ENCODE assay signal across 17 cellular contexts in the genomic region with DNA sequence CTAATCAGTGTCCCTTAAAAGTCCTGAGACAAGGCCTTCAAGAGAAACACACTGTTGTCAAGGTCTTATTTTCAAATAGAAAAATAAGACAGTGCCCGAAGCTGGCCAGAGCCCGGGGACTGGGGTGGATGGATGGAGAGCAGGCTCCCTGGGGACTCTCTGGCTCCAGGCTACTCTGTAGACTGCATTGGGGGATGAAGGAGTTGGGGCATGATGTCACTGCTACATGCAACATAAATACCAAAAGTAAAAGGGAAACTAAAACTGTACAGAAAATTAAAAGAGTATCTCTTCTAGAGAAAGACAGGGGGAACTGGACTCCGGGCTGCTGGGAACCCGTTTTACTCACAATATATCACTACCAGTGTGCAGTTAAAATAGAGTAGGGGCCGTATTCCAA.
DNase-seq lines count a peak whose midpoint lies in the region; ATAC-seq and TF ChIP-seq lines count a peak whose summit lies in the region.
"Had no signal": no experiment of that assay in that cellular context is flagged by ENCODE, and none has a peak within 500 bp of the region (broad histone marks: within the 10 kb centered on the region; RNA-seq: fewer than 3 reads in every experiment).

No MANE protein-coding gene starts in this region.

- H3K9me3 Mint-ChIP-seq in activated T-cell treated with anti-CD3 and anti-CD28 coated beads, Interleukin-2, amount 50 U/mL, for 72 hours, result no peaks in the 10 kb centered on the region
- H3K9me3 Mint-ChIP-seq: activated T-cell treated with anti-CD3 and anti-CD28 coated beads, Interleukin-2, amount 50 U/mL, for 24 hours; type B pancreatic cell had no signal

- peaks cover 8% of the 10 kb centered on the region for H3K4me1 Mint-ChIP-seq in activated T-cell treated with anti-CD3 and anti-CD28 coated beads, Interleukin-2, amount 50 U/mL, for 72 hours (ENCODE audit: low read depth)

- H3K27me3 ChIP-seq in HAP-1 (ENCODE audit: low read depth) (no peaks in the 10 kb centered on the region), Peyer's patch (no peaks in the 10 kb centered on the region)
- H3K27me3 ChIP-seq: brain microvascular endothelial cell had no signal

- in situ Hi-C loops in HAP-1 (cut with MboI; ENCODE audit: low sequenced_read_pairs), result no loop called here

- H3K4me1 ChIP-seq in HAP-1 (peaks cover 4% of the 10 kb centered on the region; the same call in 1 of the 2 replicates), Peyer's patch (no peaks in the 10 kb centered on the region)

- H3K4me3 ChIP-seq in HAP-1 (no peak overlapping the region), Peyer's patch (no peak overlapping the region)

- H3K27ac ChIP-seq in Peyer's patch, result no peak overlapping the region
- H3K27ac ChIP-seq: brain microvascular endothelial cell had no signal

- H3K9me3 ChIP-seq in HAP-1 (no peaks in the 10 kb centered on the region), Peyer's patch (no peaks in the 10 kb centered on the region)

- no peak for TF ChIP-seq POLR2A in Peyer's patch (IDR thresholded peaks at IDR 0.05)

- H3K36me3 ChIP-seq in HAP-1 (replicated peaks), result no peaks in the 10 kb centered on the region
- H3K36me3 ChIP-seq in Peyer's patch, result no peaks in the 10 kb centered on the region
- H3K36me3 ChIP-seq: brain microvascular endothelial cell had no signal

- H3K36me3 Mint-ChIP-seq in activated T-cell treated with anti-CD3 and anti-CD28 coated beads, Interleukin-2, amount 50 U/mL, for 72 hours (ENCODE audit: insufficient read depth in 2 of 2), result no peaks in the 10 kb centered on the region

- peak overlapping the region; percentile 77 for H3K27ac Mint-ChIP-seq in activated T-cell treated with anti-CD3 and anti-CD28 coated beads, Interleukin-2, amount 50 U/mL, for 72 hours
- H3K27ac Mint-ChIP-seq: type B pancreatic cell had no signal

- ATAC-seq in activated T-cell treated with anti-CD3 and anti-CD28 coated beads, Interleukin-2, amount 50 U/mL, for 72 hours (replicated peaks in 1 of 2), result peak in 1 of 2 donors; percentile 43
- ATAC-seq in HG02571 (IDR thresholded peaks at IDR 0.05; ENCODE audit: unreplicated experiment) (peak; percentile 85), HG03378 (IDR thresholded peaks at IDR 0.05; ENCODE audit: unreplicated experiment) (peak; percentile 83)
- ATAC-seq: right cardiac atrium had no signal

- no peaks in the 10 kb centered on the region for H3K27me3 Mint-ChIP-seq in activated T-cell treated with anti-CD3 and anti-CD28 coated beads, Interleukin-2, amount 50 U/mL, for 72 hours (ENCODE audit: low read depth)
- H3K27me3 Mint-ChIP-seq: activated T-cell treated with anti-CD3 and anti-CD28 coated beads, Interleukin-2, amount 50 U/mL, for 24 hours had no signal

- no peak for DNase-seq in activated T-cell treated with anti-CD3 and anti-CD28 coated beads, Interleukin-2, amount 50 U/mL, for 72 hours
- DNase-seq in activated T-cell treated with anti-CD3 and anti-CD28 coated beads, Interleukin-2, amount 50 U/mL, for 48 hours, result no peak
- DNase-seq in HAP-1 (ENCODE audit: low spot score in 2 of 2) (no peak), Peyer's patch (no peak), NCI-H2227 (lab: John Stamatoyannopoulos, UW; ENCODE audit: unreplicated experiment) (no peak)
- DNase-seq in stimulated activated naive CD4-positive, alpha-beta T cell (lab: John Stamatoyannopoulos, UW), result no peak
- DNase-seq: activated T-cell treated with anti-CD3 and anti-CD28 coated beads, Interleukin-2, amount 50 U/mL, for 24 hours; brain microvascular endothelial cell; DND-41; GOT3; KBM-7; NCI-H2171 treated with DMSO at 0.1 percent for 48 hours; RPMI8226 had no signal

- TF ChIP-seq CTCF in Peyer's patch (IDR thresholded peaks at IDR 0.05), result no peak

- peak overlapping the region in 1 of 2 donors; percentile 9 for H3K4me3 Mint-ChIP-seq in activated T-cell treated with anti-CD3 and anti-CD28 coated beads, Interleukin-2, amount 50 U/mL, for 72 hours
- H3K4me3 Mint-ChIP-seq: activated T-cell treated with anti-CD3 and anti-CD28 coated beads, Interleukin-2, amount 50 U/mL, for 24 hours; type B pancreatic cell had no signal
